28 cellular contexts compared by ENCODE assay signal in the genomic region with DNA sequence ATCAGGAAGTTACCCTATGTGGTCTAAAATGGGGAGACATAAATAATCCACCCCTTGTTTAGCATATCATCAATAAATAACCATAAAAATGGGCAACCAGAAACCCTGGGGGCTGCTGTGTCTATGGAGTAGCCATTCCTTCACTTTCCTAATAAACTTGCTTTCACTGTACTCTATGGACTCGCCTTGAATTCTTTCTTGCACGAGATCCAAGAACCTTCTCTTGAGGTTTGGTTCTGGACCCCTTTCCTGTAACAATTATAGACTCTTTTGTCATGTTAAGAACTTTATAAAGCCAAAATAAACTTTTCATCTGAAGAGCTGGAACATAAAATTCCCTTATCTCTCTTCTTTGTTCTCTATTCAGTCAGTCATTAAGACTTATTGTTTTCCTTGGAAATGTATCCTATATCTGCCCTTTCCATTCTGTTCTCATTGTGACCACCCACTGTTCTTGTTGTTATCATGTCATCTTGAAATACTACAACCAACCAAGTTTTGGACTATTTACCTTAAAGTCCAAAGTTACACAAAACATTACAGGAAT. TPM values are rescaled to one million over a fixed set of nuclear protein-coding genes. Genes with fewer than 3 reads are reported as not detected.
DNase-seq lines count a peak whose midpoint lies in the region; ATAC-seq and TF ChIP-seq lines count a peak whose summit lies in the region.
"Had no signal": no experiment of that assay in that cellular context is flagged by ENCODE, and none has a peak within 500 bp of the region (broad histone marks: within the 10 kb centered on the region; RNA-seq: fewer than 3 reads in every experiment).

No MANE protein-coding gene starts in this region.

- no peak for ATAC-seq in body of pancreas
- ATAC-seq: A549; CD8-positive, alpha-beta T cell; GM12878; HepG2; PC-3 had no signal

- 86 to 93% methylated on average over 2 of the region's 2 CpGs for WGBS in body of pancreas, 2 donors

- H3K4me2 ChIP-seq in osteoblast (ENCODE audit: insufficient read depth, low read length) = no peak overlapping the region
- H3K4me2 ChIP-seq: A549; BLaER1 treated with 17β-estradiol and CSF1 and Interleukin-3, amounts not matched to agents 10 nM and 100 nM had no signal

- no peak overlapping the region for H3K4me3 ChIP-seq in LNCaP clone FGC (ENCODE audit: low read depth, low read length)
- no peak overlapping the region for H3K4me3 ChIP-seq in astrocyte of the spinal cord (ENCODE audit: low read depth, low read length)
- no peak overlapping the region for H3K4me3 ChIP-seq in osteoblast (ENCODE audit: insufficient read depth, low read length)
- no peak overlapping the region for H3K4me3 ChIP-seq in body of pancreas
- H3K4me3 ChIP-seq in WERI-Rb-1 (ENCODE audit: low read depth, low read length) = no peak overlapping the region
- H3K4me3 ChIP-seq: A549; BLaER1 treated with 17β-estradiol and CSF1 and Interleukin-3, amounts not matched to agents 10 nM and 100 nM; GM12878; MG63 had no signal

- no peaks in the 10 kb centered on the region for H4K20me1 ChIP-seq in osteoblast (ENCODE audit: insufficient read depth, low read length)
- H4K20me1 ChIP-seq: BLaER1 treated with 17β-estradiol and CSF1 and Interleukin-3, amounts not matched to agents 10 nM and 100 nM had no signal

- H2AFZ ChIP-seq in osteoblast (ENCODE audit: low read length) = no peak overlapping the region

- in situ Hi-C loops in astrocyte of the spinal cord (cut with HindIII; ENCODE audit: low sequenced_read_pairs) = no loop called here
- in situ Hi-C loops in KBM-7 (cut with MboI; ENCODE audit: low pct_unique_long_range_greater_than_20kb, low sequenced_read_pairs) = no loop called here

- H3K27me3 ChIP-seq in osteoblast (ENCODE audit: insufficient read depth, low read length) = no peaks in the 10 kb centered on the region
- H3K27me3 ChIP-seq in body of pancreas = no peaks in the 10 kb centered on the region
- no peaks in the 10 kb centered on the region for H3K27me3 ChIP-seq in WERI-Rb-1 (ENCODE audit: insufficient read depth, low read depth, severe bottlenecking)
- H3K27me3 ChIP-seq: BLaER1 treated with 17β-estradiol and CSF1 and Interleukin-3, amounts not matched to agents 10 nM and 100 nM; MG63 had no signal

- DNase-seq in LNCaP clone FGC (ENCODE audit: low read depth) (peak; percentile 38), astrocyte of the spinal cord (ENCODE audit: low read depth, low spot score) (peak; percentile 46), osteoblast (ENCODE audit: insufficient read length, low spot score, missing footprints) (no peak), KBM-7 (no peak), body of pancreas (no peak), WERI-Rb-1 (no peak)
- DNase-seq: AML-193; Caco-2; CD8-positive, alpha-beta T cell; DMS 273 treated with DMSO at 0.1 percent for 48 hours; DMS79; EL; GDM1; GOT3; HCEC 1CT; MG63; NCI-H1105 treated with DMSO at 0.1 percent for 48 hours; NCI-H146; NCI-H1930; NCI-H2107; NCI-H524; NCI-H748 treated with DMSO at 0.1 percent for 48 hours; PC-3 had no signal

- TF ChIP-seq CTCF in C4-2B (conservative IDR thresholded peaks at IDR 0.05) = no peak
- no peak for TF ChIP-seq CTCF in LNCaP clone FGC (IDR thresholded peaks at IDR 0.05; ENCODE audit: control insufficient read depth, extremely low read depth, insufficient read depth)
- TF ChIP-seq CTCF in astrocyte of the spinal cord (IDR thresholded peaks at IDR 0.05; ENCODE audit: low read depth, low read length) = no peak
- no peak for TF ChIP-seq CTCF in osteoblast (IDR thresholded peaks at IDR 0.05; ENCODE audit: extremely low read depth, low read depth, low read length)
- no peak for TF ChIP-seq CTCF in body of pancreas (IDR thresholded peaks at IDR 0.05)
- TF ChIP-seq CTCF in WERI-Rb-1 (IDR thresholded peaks at IDR 0.05; ENCODE audit: low read depth, low read length) = no peak

- no peaks in the 10 kb centered on the region for H3K79me2 ChIP-seq in osteoblast (ENCODE audit: insufficient read depth, low read length)

- H3K9me3 ChIP-seq in osteoblast (ENCODE audit: low read depth, low read length) (no peaks in the 10 kb centered on the region), body of pancreas (no peaks in the 10 kb centered on the region), WERI-Rb-1 (ENCODE audit: severe bottlenecking) (no peaks in the 10 kb centered on the region)
- H3K9me3 ChIP-seq: A549, Caco-2, MG63 had no signal

- intact Hi-C loops in body of pancreas (cut with DNase I) = no loop called here

- peak overlapping the region; percentile 83; the same call in 1 of the 2 replicates for H3K27ac ChIP-seq in C4-2B
- H3K27ac ChIP-seq in osteoblast (ENCODE audit: low read depth, low read length) = peak overlapping the region; percentile 87
- no peak overlapping the region for H3K27ac ChIP-seq in body of pancreas
- no peak overlapping the region for H3K27ac ChIP-seq in WERI-Rb-1
- H3K27ac ChIP-seq: A549; BLaER1 treated with 17β-estradiol and CSF1 and Interleukin-3, amounts not matched to agents 10 nM and 100 nM had no signal

- TF ChIP-seq POLR2A in body of pancreas (IDR thresholded peaks at IDR 0.05) = no peak

- peaks cover 31% of the 10 kb centered on the region for H3K4me1 ChIP-seq in osteoblast (ENCODE audit: insufficient read depth, low read length)
- H3K4me1 ChIP-seq in body of pancreas = no peaks in the 10 kb centered on the region
- H3K4me1 ChIP-seq: A549, Caco-2 had no signal

- H3K36me3 ChIP-seq in osteoblast (ENCODE audit: insufficient read depth, low read length) (no peaks in the 10 kb centered on the region), body of pancreas (replicated peaks in 1 of 2; ENCODE audit: insufficient read depth in 1 of 2, low read depth in 2 of 2) (no peaks in the 10 kb centered on the region), WERI-Rb-1 (no peaks in the 10 kb centered on the region)
- H3K36me3 ChIP-seq: MG63 had no signal

RNA-seq across cellular contexts. Expression of a gene that starts 29.3 kb away (rescaled TPM):
- total RNA-seq in osteoblast = 8.7 and 10.9 TPM in 2 replicates
- total RNA-seq in body of pancreas = 1 to 10 TPM; 3.3 to 4.4 TPM

RNA-seq across cellular contexts. Expression of a gene that starts 56.8 kb away (rescaled TPM):
- 26.1 and 28.0 TPM in 2 replicates for total RNA-seq in osteoblast
- total RNA-seq in body of pancreas = 10 to 100 TPM; 16.1 to 26.0 TPM

Comparison
In these comparisons a context has a peak if more than half of its experiments do, and no peak if none do; other contexts are left out.
1. H3K27ac ChIP-seq: peak in C4-2B (single experiment) and osteoblast (single experiment); none in body of pancreas (0 of 4) and WERI-Rb-1 (single experiment).
2. DNase-seq: peak in LNCaP clone FGC (single experiment) and astrocyte of the spinal cord (single experiment); none in osteoblast (single experiment), KBM-7 (single experiment), body of pancreas (0 of 4) and WERI-Rb-1 (single experiment).